ENCODE assay signal across 9 cellular contexts in the genomic region with DNA sequence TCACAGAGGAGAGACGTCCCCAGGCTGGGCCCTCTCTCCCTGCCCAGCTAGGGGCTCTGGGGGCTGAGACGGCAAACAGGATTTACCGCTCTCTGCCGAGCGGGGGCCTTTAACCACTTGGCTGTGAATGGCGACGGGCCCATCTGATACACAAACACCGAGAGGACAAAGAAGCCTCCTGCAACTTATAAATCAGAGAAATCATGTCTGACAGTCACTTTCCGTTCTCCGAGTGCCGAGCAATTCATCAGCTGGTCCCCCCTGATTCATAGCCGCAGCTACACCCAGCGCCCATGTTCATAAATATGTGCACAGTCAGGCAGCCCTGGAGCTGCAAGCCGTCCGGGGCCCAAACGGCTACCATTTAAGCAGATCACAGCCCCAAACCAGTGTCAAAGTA.
DNase-seq lines count a peak whose midpoint lies in the region; ATAC-seq and TF ChIP-seq lines count a peak whose summit lies in the region.
"Had no signal": no experiment of that assay in that cellular context is flagged by ENCODE, and none has a peak within 500 bp of the region (broad histone marks: within the 10 kb centered on the region; RNA-seq: fewer than 3 reads in every experiment).

No MANE protein-coding gene starts in this region.

- CTCF ChIA-PET in activated CD8-positive, alpha-beta memory T cell treated with anti-CD3 and anti-CD28 coated beads, Interleukin-2, amount 10 ng/mL, durations not matched to agents 7 days and 5 days (lab: Charles Lee), result no interaction called here

- peaks cover 0 to 5% of the 10 kb centered on the region in 2 donors for H3K27me3 ChIP-seq in mucosa of rectum (ENCODE audit: control insufficient read depth in 2 of 2, insufficient read depth in 2 of 2, low read length in 2 of 2)

- no peak overlapping the region for H3K4me3 Mint-ChIP-seq in activated CD8-positive, alpha-beta memory T cell treated with anti-CD3 and anti-CD28 coated beads, Interleukin-2, amount 10 ng/mL, durations not matched to agents 7 days and 5 days
- peak overlapping the region; percentile 66 for H3K4me3 Mint-ChIP-seq in type B pancreatic cell

- H3K4me1 ChIP-seq in mucosa of rectum (ENCODE audit: control insufficient read depth in 2 of 2, insufficient read depth in 2 of 2, low read length in 2 of 2), result no peaks in the 10 kb centered on the region

- no peak for TF ChIP-seq CTCF in type B pancreatic cell (conservative IDR thresholded peaks at IDR 0.05)

- no peaks in the 10 kb centered on the region for H3K4me1 Mint-ChIP-seq in activated CD8-positive, alpha-beta memory T cell treated with anti-CD3 and anti-CD28 coated beads, Interleukin-2, amount 10 ng/mL, durations not matched to agents 7 days and 5 days
- H3K4me1 Mint-ChIP-seq in type B pancreatic cell (ENCODE audit: unreplicated experiment), result peaks cover 48% of the 10 kb centered on the region

- no peak for ATAC-seq in activated CD8-positive, alpha-beta memory T cell treated with anti-CD3 and anti-CD28 coated beads, Interleukin-2, amount 10 ng/mL, durations not matched to agents 7 days and 5 days
- ATAC-seq in HG02763 (IDR thresholded peaks at IDR 0.05; ENCODE audit: unreplicated experiment), result no peak
- no peak for ATAC-seq in GM19351 (IDR thresholded peaks at IDR 0.05; ENCODE audit: unreplicated experiment)

- peak; percentile 57 for DNase-seq in activated CD8-positive, alpha-beta memory T cell treated with anti-CD3 and anti-CD28 coated beads, Interleukin-2, amount 50 U/mL, for 48 hours
- no peak for DNase-seq in activated CD8-positive, alpha-beta memory T cell treated with anti-CD3 and anti-CD28 coated beads, Interleukin-2, amount 10 ng/mL, durations not matched to agents 7 days and 5 days
- DNase-seq in astrocyte of the hippocampus (ENCODE audit: low read depth, low spot score), result peak; percentile 73
- DNase-seq in type B pancreatic cell (ENCODE audit: extremely low spot score, unreplicated experiment), result no peak
- DNase-seq in activated CD4-positive, CD25-positive, alpha-beta regulatory T cell treated with anti-CD3 and anti-CD28 coated beads, Interleukin-2, amount 50 U/mL, for 72 hours, result no peak
- DNase-seq: COR-L47 had no signal

- no peak overlapping the region for H3K27ac Mint-ChIP-seq in activated CD8-positive, alpha-beta memory T cell treated with anti-CD3 and anti-CD28 coated beads, Interleukin-2, amount 10 ng/mL, durations not matched to agents 7 days and 5 days
- peak overlapping the region; percentile 12 for H3K27ac Mint-ChIP-seq in type B pancreatic cell

- peak overlapping the region; percentile 33 to 63 for H3K4me3 ChIP-seq in mucosa of rectum (ENCODE audit: low read length in 2 of 2)

- H3K36me3 ChIP-seq in mucosa of rectum (ENCODE audit: control insufficient read depth in 2 of 2, insufficient read depth in 2 of 2, low read length in 2 of 2), result no peaks in the 10 kb centered on the region

- no peaks in the 10 kb centered on the region for H3K27me3 Mint-ChIP-seq in activated CD8-positive, alpha-beta memory T cell treated with anti-CD3 and anti-CD28 coated beads, Interleukin-2, amount 10 ng/mL, durations not matched to agents 7 days and 5 days
- peaks cover 23% of the 10 kb centered on the region for H3K27me3 Mint-ChIP-seq in type B pancreatic cell

- no peaks in the 10 kb centered on the region for H3K9me3 Mint-ChIP-seq in activated CD8-positive, alpha-beta memory T cell treated with anti-CD3 and anti-CD28 coated beads, Interleukin-2, amount 10 ng/mL, durations not matched to agents 7 days and 5 days (ENCODE audit: low read depth)
- no peaks in the 10 kb centered on the region for H3K9me3 Mint-ChIP-seq in type B pancreatic cell

- no peak overlapping the region for H3K27ac ChIP-seq in mucosa of rectum (ENCODE audit: low read depth in 2 of 2, low read length in 2 of 2)

- no peaks in the 10 kb centered on the region for H3K36me3 Mint-ChIP-seq in activated CD8-positive, alpha-beta memory T cell treated with anti-CD3 and anti-CD28 coated beads, Interleukin-2, amount 10 ng/mL, durations not matched to agents 7 days and 5 days
- no peaks in the 10 kb centered on the region for H3K36me3 Mint-ChIP-seq in type B pancreatic cell

- no peak overlapping the region for H3K9ac ChIP-seq in mucosa of rectum (ENCODE audit: low read depth in 1 of 2, low read length in 2 of 2)

- no peaks in the 10 kb centered on the region for H3K9me3 ChIP-seq in mucosa of rectum (ENCODE audit: control insufficient read depth in 2 of 2, low read length in 2 of 2)

Comparison
In these comparisons a context has a peak if more than half of its experiments do, and no peak if none do; other contexts are left out.
1. DNase-seq: peak in activated CD8-positive, alpha-beta memory T cell treated with anti-CD3 and anti-CD28 coated beads, Interleukin-2, amount 50 U/mL, for 48 hours (single experiment) and astrocyte of the hippocampus (single experiment); none in activated CD8-positive, alpha-beta memory T cell treated with anti-CD3 and anti-CD28 coated beads, Interleukin-2, amount 10 ng/mL, durations not matched to agents 7 days and 5 days (single experiment), type B pancreatic cell (single experiment) and activated CD4-positive, CD25-positive, alpha-beta regulatory T cell treated with anti-CD3 and anti-CD28 coated beads, Interleukin-2, amount 50 U/mL, for 72 hours (single experiment).